28 cellular contexts compared by ENCODE assay signal in genomic region chr9:23777328-23777727, GRCh38. TPM values are rescaled to one million over a fixed set of nuclear protein-coding genes. Genes with fewer than 3 reads are reported as not detected.
"Had no signal": no experiment of that assay in that cellular context is flagged by ENCODE, and none has a peak within 500 bp of the region (broad histone marks: within the 10 kb centered on the region; RNA-seq: fewer than 3 reads in every experiment).

No MANE protein-coding gene starts in this region.

- H3K9me3 ChIP-seq: SJCRH30 had no signal

- H3K4me1 Mint-ChIP-seq: activated CD4-positive, alpha-beta T cell treated with anti-CD3 and anti-CD28 coated beads for 36 hours; activated CD4-positive, alpha-beta T cell treated with anti-CD3 and anti-CD28 coated beads, Interleukin-2, amount 10 ng/mL, durations not matched to agents 7 days and 5 days; activated naive CD8-positive, alpha-beta T cell treated with anti-CD3 and anti-CD28 coated beads, Interleukin-2, amount 50 U/mL, for 24 hours had no signal

- H3K27me3 Mint-ChIP-seq: activated CD4-positive, alpha-beta T cell treated with anti-CD3 and anti-CD28 coated beads for 36 hours; activated CD4-positive, alpha-beta T cell treated with anti-CD3 and anti-CD28 coated beads, Interleukin-2, amount 10 ng/mL, durations not matched to agents 7 days and 5 days; activated naive CD8-positive, alpha-beta T cell; activated naive CD8-positive, alpha-beta T cell treated with anti-CD3 and anti-CD28 coated beads, Interleukin-2, amount 50 U/mL, for 24 hours had no signal

- DNase-seq: activated CD4-positive, alpha-beta T cell treated with anti-CD3 and anti-CD28 coated beads for 36 hours; activated CD4-positive, alpha-beta T cell treated with anti-CD3 and anti-CD28 coated beads, Interleukin-2, amount 10 ng/mL, durations not matched to agents 7 days and 5 days; activated CD4-positive, alpha-beta T cell treated with anti-CD3 and anti-CD28 coated beads, Interleukin-2, amount 50 U/mL, for 48 hours; activated CD8-positive, alpha-beta T cell treated with anti-CD3 and anti-CD28 coated beads, Interleukin-2, amount 10 ng/mL, durations not matched to agents 7 days and 5 days; activated gamma-delta T cell treated with Interleukin-2 at 50 U/mL for 16 hours; activated naive CD4-positive, alpha-beta T cell treated with anti-CD3 and anti-CD28 coated beads for 36 hours; activated naive CD8-positive, alpha-beta T cell treated with anti-CD3 and anti-CD28 coated beads, Interleukin-2, amount 50 U/mL, for 24 hours; activated T-cell treated with anti-CD3 and anti-CD28 coated beads for 4 hours; activated T-cell treated with anti-CD3 and anti-CD28 coated beads, Interleukin-2, amount 50 U/mL, for 4 hours; aorta; brain microvascular endothelial cell; central memory CD4-positive, alpha-beta T cell; Karpas-422; NCI-H1105 treated with DMSO at 0.1 percent for 48 hours; NCI-H1436; NCI-H1694 treated with DMSO at 0.1 percent for 48 hours; NCI-H2029; NCI-H345; NCI-H524 treated with DMSO at 0.1 percent for 48 hours; SHP77; SJCRH30; T1000 had no signal

- H3K27ac Mint-ChIP-seq: activated CD4-positive, alpha-beta T cell treated with anti-CD3 and anti-CD28 coated beads for 36 hours; activated CD4-positive, alpha-beta T cell treated with anti-CD3 and anti-CD28 coated beads, Interleukin-2, amount 10 ng/mL, durations not matched to agents 7 days and 5 days; activated CD8-positive, alpha-beta T cell treated with anti-CD3 and anti-CD28 coated beads, Interleukin-2, amount 10 ng/mL, durations not matched to agents 7 days and 5 days; activated naive CD4-positive, alpha-beta T cell treated with anti-CD3 and anti-CD28 coated beads for 36 hours; activated naive CD8-positive, alpha-beta T cell; activated naive CD8-positive, alpha-beta T cell treated with anti-CD3 and anti-CD28 coated beads, Interleukin-2, amount 50 U/mL, for 24 hours; activated T-helper 1 cell treated with anti-CD3 and anti-CD28 coated beads, Interleukin-12 subunit alpha, Interleukin-12 subunit beta, Interleukin-2, Interleukin-4 antibody, amounts not matched to agents 30 ng/mL and 10 ng/mL and 1 ng/mL, durations not matched to agents 14 hours and 24 hours and 36 hours had no signal

- H3K4me3 ChIP-seq: SJCRH30, SK-N-MC had no signal

- H3K36me3 Mint-ChIP-seq: activated naive CD8-positive, alpha-beta T cell had no signal

- H3K4me3 Mint-ChIP-seq: activated CD4-positive, alpha-beta T cell treated with anti-CD3 and anti-CD28 coated beads for 36 hours; activated CD4-positive, alpha-beta T cell treated with anti-CD3 and anti-CD28 coated beads, Interleukin-2, amount 10 ng/mL, durations not matched to agents 7 days and 5 days; activated CD8-positive, alpha-beta T cell treated with anti-CD3 and anti-CD28 coated beads, Interleukin-2, amount 10 ng/mL, durations not matched to agents 7 days and 5 days; activated naive CD4-positive, alpha-beta T cell treated with anti-CD3 and anti-CD28 coated beads for 36 hours; activated naive CD8-positive, alpha-beta T cell; activated naive CD8-positive, alpha-beta T cell treated with anti-CD3 and anti-CD28 coated beads, Interleukin-2, amount 50 U/mL, for 24 hours; activated T-cell treated with anti-CD3 and anti-CD28 coated beads, Interleukin-2, amount 50 U/mL, for 4 hours; activated T-helper 1 cell treated with anti-CD3 and anti-CD28 coated beads, Interleukin-12 subunit alpha, Interleukin-12 subunit beta, Interleukin-2, Interleukin-4 antibody, amounts not matched to agents 30 ng/mL and 10 ng/mL and 1 ng/mL, durations not matched to agents 14 hours and 24 hours and 36 hours had no signal

- H3K27ac ChIP-seq: brain microvascular endothelial cell, SJCRH30, SK-N-MC had no signal

- FAIRE-seq: TTC549 had no signal

- H3K36me3 ChIP-seq: brain microvascular endothelial cell, SJCRH30 had no signal

- H3K27me3 ChIP-seq: brain microvascular endothelial cell, SJCRH30 had no signal

RNA-seq across cellular contexts. Expression of gene ELAVL2, which starts 48.7 kb away (rescaled TPM):
- total RNA-seq: activated CD4-positive, alpha-beta T cell treated with anti-CD3 and anti-CD28 coated beads for 36 hours; activated CD4-positive, alpha-beta T cell treated with anti-CD3 and anti-CD28 coated beads, Interleukin-2, amount 10 ng/mL, durations not matched to agents 7 days and 5 days; activated CD8-positive, alpha-beta T cell treated with anti-CD3 and anti-CD28 coated beads, Interleukin-2, amount 10 ng/mL, durations not matched to agents 7 days and 5 days; activated naive CD4-positive, alpha-beta T cell treated with anti-CD3 and anti-CD28 coated beads for 36 hours; activated T-cell treated with anti-CD3 and anti-CD28 coated beads, Interleukin-2, amount 50 U/mL, for 4 hours; activated T-helper 1 cell treated with anti-CD3 and anti-CD28 coated beads, Interleukin-12 subunit alpha, Interleukin-12 subunit beta, Interleukin-2, Interleukin-4 antibody, amounts not matched to agents 30 ng/mL and 10 ng/mL and 1 ng/mL, durations not matched to agents 14 hours and 24 hours and 36 hours; T-helper 1 cell treated with Interleukin-12 subunit alpha and Interleukin-12 subunit beta and Interleukin-4 antibody, amounts not matched to agents 30 ng/mL and 1 ng/mL, for 36 hours; T-helper 2 cell treated with Interferon-gamma antibody and Interleukin-4, amounts not matched to agents 100 ng/mL and 5 ng/mL, for 36 hours had no signal
- polyA plus RNA-seq: aorta had no signal
